In genomic region chr9:6054280-6055099, GRCh38 we compare ENCODE assay signal across 8 cellular contexts. TPM values are rescaled to one million over a fixed set of nuclear protein-coding genes. Genes with fewer than 3 reads are reported as not detected.
A peak's percentile ranks its signal among the peaks of the same experiment; 100 is the strongest.
DNase-seq lines count a peak whose midpoint lies in the region; ATAC-seq, FAIRE-seq and TF ChIP-seq lines count a peak whose summit lies in the region.

No MANE protein-coding gene starts in this region.

- H3K4me1 Mint-ChIP-seq in T-cell (peaks cover 6 to 16% (median 6%) of the 10 kb centered on the region in 3 donors), astrocyte (ENCODE audit: low read depth, unreplicated experiment) (peaks cover 2% of the 10 kb centered on the region)

- no peak overlapping the region for H3K27ac Mint-ChIP-seq in T-cell
- no peak overlapping the region for H3K27ac Mint-ChIP-seq in astrocyte (ENCODE audit: unreplicated experiment)

- CTCF ChIA-PET in AG04450 (lab: Charles Lee) = interaction anchor here (0.6 to 5.0 kb wide), 72 partner anchors 9 to 1617 kb away, joined by 3 to 142 read pairs (median 4); partner anchors contain the start of genes ERMP1 and RANBP6
- CTCF ChIA-PET in T-cell (lab: Charles Lee) = interaction anchor here (0.5 to 3.2 kb wide), 23 partner anchors 11 to 547 kb away, joined by 3 to 24 read pairs (median 5); partner anchors contain the start of gene RANBP6 (in 1 of the 2)

- H3K9me2 ChIP-seq in hepatocyte (replicated peaks; ENCODE audit: insufficient read depth) = no peaks in the 10 kb centered on the region

- H3K4me1 ChIP-seq in astrocyte (ENCODE audit: insufficient read depth, low read length) (no peaks in the 10 kb centered on the region), hepatocyte (ENCODE audit: insufficient read depth) (no peaks in the 10 kb centered on the region), small intestine (ENCODE audit: control insufficient read depth in 2 of 2, insufficient read depth in 1 of 2, low read depth in 1 of 2, low read length in 1 of 2) (no peaks in the 10 kb centered on the region)

- ATAC-seq in T-cell (replicated peaks in 1 of 4) (peak; percentile 65 to 80 (median 74)), GM21717 (IDR thresholded peaks at IDR 0.05; ENCODE audit: unreplicated experiment) (no peak)

- H3K27me3 ChIP-seq in AG04450 (ENCODE audit: control insufficient read depth, insufficient read depth, low read length) (peaks cover 2% of the 10 kb centered on the region), astrocyte (ENCODE audit: insufficient read depth, low read length) (no peaks in the 10 kb centered on the region), hepatocyte (no peaks in the 10 kb centered on the region), small intestine (ENCODE audit: control insufficient read depth in 2 of 2, insufficient read depth in 2 of 2, low read length in 2 of 2) (no peaks in the 10 kb centered on the region)

- no peak overlapping the region for H3K4me3 Mint-ChIP-seq in T-cell
- no peak overlapping the region for H3K4me3 Mint-ChIP-seq in astrocyte (ENCODE audit: unreplicated experiment)

- POLR2A ChIA-PET in AG04450 (lab: Yijun Ruan, JAX) = no interaction called here
- POLR2A ChIA-PET in T-cell (lab: Charles Lee) = interaction anchor here in 1 of 2 donors (0.6 to 1.1 kb wide), 5 partner anchors 15 to 536 kb away, joined by 3 to 6 read pairs (median 3); no protein-coding TSS in a partner anchor

- H3K27ac ChIP-seq in AG04450 (ENCODE audit: low read depth, low read length) (no peak overlapping the region), astrocyte (ENCODE audit: low read depth, low read length) (no peak overlapping the region), hepatocyte (no peak overlapping the region), small intestine (ENCODE audit: low read depth in 1 of 2, low read length in 1 of 2) (no peak overlapping the region)

- H3K4me3 ChIP-seq in AG04450 (ENCODE audit: low read depth, low read length) = no peak overlapping the region
- no peak overlapping the region for H3K4me3 ChIP-seq in astrocyte (ENCODE audit: insufficient read depth, low read depth, low read length)
- H3K4me3 ChIP-seq in hepatocyte = no peak overlapping the region
- H3K4me3 ChIP-seq in small intestine (ENCODE audit: low read depth in 1 of 2, low read length in 2 of 2) = no peak overlapping the region

- peak; percentile 85 for FAIRE-seq in GM18507 (lab: Jason Lieb, UNC)
- FAIRE-seq in astrocyte (lab: Jason Lieb, UNC) = no peak
- FAIRE-seq in small intestine (lab: Jason Lieb, UNC) = no peak

- H3K36me3 ChIP-seq in astrocyte (ENCODE audit: insufficient read depth, low read length) (no peaks in the 10 kb centered on the region), hepatocyte (replicated peaks; ENCODE audit: insufficient read depth, low read depth) (no peaks in the 10 kb centered on the region), small intestine (ENCODE audit: control insufficient read depth in 2 of 2, insufficient read depth in 2 of 2, low read length in 2 of 2) (no peaks in the 10 kb centered on the region)

- no peak overlapping the region for H3K9ac ChIP-seq in astrocyte (ENCODE audit: low read length)

- H3K36me3 Mint-ChIP-seq in T-cell (no peaks in the 10 kb centered on the region), astrocyte (ENCODE audit: low read depth, unreplicated experiment) (peaks cover 2% of the 10 kb centered on the region)

- H3K9me3 ChIP-seq in AG04450 (ENCODE audit: control insufficient read depth, insufficient read depth, low read length) (no peaks in the 10 kb centered on the region), astrocyte (ENCODE audit: insufficient read depth, low read depth, low read length) (no peaks in the 10 kb centered on the region), hepatocyte (ENCODE audit: low read depth) (no peaks in the 10 kb centered on the region), small intestine (ENCODE audit: control insufficient read depth, low read depth) (no peaks in the 10 kb centered on the region)

- TF ChIP-seq CTCF in AG04450 (IDR thresholded peaks at IDR 0.05; ENCODE audit: low read depth, low read length) = peak; percentile 84
- peak; percentile 79 for TF ChIP-seq CTCF in astrocyte (IDR thresholded peaks at IDR 0.05; ENCODE audit: insufficient read depth, low read depth, low read length)
- TF ChIP-seq CTCF in hepatocyte (IDR thresholded peaks at IDR 0.05; ENCODE audit: poor library complexity) = peak; percentile 86

- H3K4me2 ChIP-seq in astrocyte (ENCODE audit: low read length) = no peak overlapping the region
- no peak overlapping the region for H3K4me2 ChIP-seq in hepatocyte

- H3K79me2 ChIP-seq in astrocyte (ENCODE audit: insufficient read depth, low read length) (no peaks in the 10 kb centered on the region), hepatocyte (no peaks in the 10 kb centered on the region)

- H4K20me1 ChIP-seq in astrocyte (ENCODE audit: insufficient read depth, low read length) = no peaks in the 10 kb centered on the region
- no peaks in the 10 kb centered on the region for H4K20me1 ChIP-seq in hepatocyte (ENCODE audit: insufficient read depth, poor library complexity, severe bottlenecking)

- H3K9me3 Mint-ChIP-seq in T-cell (no peaks in the 10 kb centered on the region), astrocyte (ENCODE audit: unreplicated experiment) (peaks cover 5% of the 10 kb centered on the region)

- DNase-seq in AG04450 (ENCODE audit: low read depth, low spot score) (peak; percentile 48), GM18507 (ENCODE audit: extremely low spot score, insufficient read length, low read depth) (no peak), NCI-H1092 (lab: John Stamatoyannopoulos, UW) (peak; percentile 79), T-cell (peak in 31 of 34 experiments; percentile 12 to 60 (median 41)), astrocyte (ENCODE audit: low read depth) (peak; percentile 39), hepatocyte (ENCODE audit: low spot score) (peak; percentile 90), small intestine (peak; percentile 66)

- H3K27me3 Mint-ChIP-seq in T-cell (peaks cover 0 to 4% of the 10 kb centered on the region in 2 donors), astrocyte (ENCODE audit: low read depth, unreplicated experiment) (peaks cover 2% of the 10 kb centered on the region)

- H2AFZ ChIP-seq in astrocyte (ENCODE audit: low read depth, low read length) (no peak overlapping the region), hepatocyte (no peak overlapping the region)

- WGBS in hepatocyte (ENCODE audit: low lambda C conversion rate, missing lambda C conversion rate) = 16% methylated on average over 3 of the region's 3 CpGs
- WGBS in small intestine, 3 donors = 1 to 11% (median 4%) methylated on average over 3 of the region's 3 CpGs

RNA-seq across cellular contexts. Expression of gene RANBP6, which starts 39.1 kb away (rescaled TPM):
- polyA plus RNA-seq in AG04450 (2011; rRNA removed) (13.3 and 18.9 TPM in 2 replicates), hepatocyte (7.5 and 8.2 TPM in 2 replicates), small intestine (1 to 10 TPM; 2.7 to 5.9 (median 3.4) TPM)
- 11.1 and 20.9 TPM in 2 replicates for polyA minus RNA-seq in AG04450 (2011; rRNA and poly(A)+ RNA removed)
- total RNA-seq in T-cell (10 to 100 TPM; 26.2 to 34.6 (median 29.3) TPM), astrocyte (28.4 and 29.5 TPM in 2 replicates), hepatocyte (25.9 and 29.6 TPM in 2 replicates)
